13 cellular contexts compared by ENCODE assay signal in genomic region chr3:129435367-129435766, GRCh38. TPM values are rescaled to one million over a fixed set of nuclear protein-coding genes. Genes with fewer than 3 reads are reported as not detected.
DNase-seq lines count a peak whose midpoint lies in the region; ATAC-seq, FAIRE-seq and TF ChIP-seq lines count a peak whose summit lies in the region.
"Had no signal": no experiment of that assay in that cellular context is flagged by ENCODE, and none has a peak within 500 bp of the region (broad histone marks: within the 10 kb centered on the region; RNA-seq: fewer than 3 reads in every experiment).

No MANE protein-coding gene starts in this region.

- H3K27me3 ChIP-seq in CD4-positive, alpha-beta memory T cell (ENCODE audit: insufficient read depth, low read length), result no peaks in the 10 kb centered on the region
- H3K27me3 ChIP-seq in neural cell (ENCODE audit: insufficient read depth, low read depth, low read length), result no peaks in the 10 kb centered on the region
- H3K27me3 ChIP-seq: stomach had no signal

- no peaks in the 10 kb centered on the region for H4K20me1 ChIP-seq in neural cell (ENCODE audit: insufficient read depth)

- peak overlapping the region in 4 of 7 donors; percentile 2 to 20 (median 12) for H3K27ac Mint-ChIP-seq in CD4-positive, alpha-beta memory T cell
- peak overlapping the region; percentile 83 for H3K27ac Mint-ChIP-seq in activated T-helper 17 cell treated with anti-CD3 and anti-CD28 coated beads, Interleukin-2, amount 50 U/mL, for 72 hours

- peaks cover 29 to 59% (median 41%) of the 10 kb centered on the region in 4 donors for H3K4me1 Mint-ChIP-seq in CD4-positive, alpha-beta memory T cell
- H3K4me1 Mint-ChIP-seq in activated T-helper 17 cell treated with anti-CD3 and anti-CD28 coated beads, Interleukin-2, amount 50 U/mL, for 72 hours, result peaks cover 31% of the 10 kb centered on the region

- H3K27me3 Mint-ChIP-seq in CD4-positive, alpha-beta memory T cell, result no peaks in the 10 kb centered on the region
- no peaks in the 10 kb centered on the region for H3K27me3 Mint-ChIP-seq in activated T-helper 17 cell treated with anti-CD3 and anti-CD28 coated beads, Interleukin-2, amount 50 U/mL, for 72 hours

- H3K79me2 ChIP-seq in neural cell (replicated peaks; ENCODE audit: insufficient read depth, low read length), result peaks cover 14% of the 10 kb centered on the region

- H3K36me3 Mint-ChIP-seq in CD4-positive, alpha-beta memory T cell, result peaks cover 47 to 77% of the 10 kb centered on the region in 2 donors
- H3K36me3 Mint-ChIP-seq in activated T-helper 17 cell treated with anti-CD3 and anti-CD28 coated beads, Interleukin-2, amount 50 U/mL, for 72 hours (ENCODE audit: low read depth), result peaks cover 94% of the 10 kb centered on the region

- no peaks in the 10 kb centered on the region for H3K9me3 ChIP-seq in CD4-positive, alpha-beta memory T cell (ENCODE audit: control insufficient read depth in 1 of 2, low read length in 2 of 2)
- H3K9me3 ChIP-seq in neural cell (ENCODE audit: low read length), result no peaks in the 10 kb centered on the region
- H3K9me3 ChIP-seq: stomach had no signal

- CTCF ChIA-PET in CD4-positive, alpha-beta memory T cell (lab: Charles Lee; ENCODE audit: partially characterized antibody), result interaction anchor here (0.9 to 1.9 kb wide), 2 partner anchors 36 to 55 kb away, joined by 3 to 9 read pairs; no protein-coding TSS in a partner anchor

- no peak overlapping the region for H3K4me2 ChIP-seq in neural cell (ENCODE audit: low read length)

- peak overlapping the region in 2 of 8 donors; percentile 4 to 11 for H3K4me3 Mint-ChIP-seq in CD4-positive, alpha-beta memory T cell
- H3K4me3 Mint-ChIP-seq in activated T-helper 17 cell treated with anti-CD3 and anti-CD28 coated beads, Interleukin-2, amount 50 U/mL, for 72 hours, result peak overlapping the region; percentile 55

- peaks cover 46% of the 10 kb centered on the region for H3K4me1 ChIP-seq in CD4-positive, alpha-beta memory T cell (ENCODE audit: insufficient read depth, low read length)

- H2AFZ ChIP-seq in neural cell (ENCODE audit: low read depth, low read length), result no peak overlapping the region

- no peak overlapping the region for H3K4me3 ChIP-seq in CD4-positive, alpha-beta memory T cell (ENCODE audit: low read length in 2 of 2)
- H3K4me3 ChIP-seq in neural cell (ENCODE audit: low read length), result peak overlapping the region; percentile 27

- no peak for FAIRE-seq in RCC 7860 (lab: Jason Lieb, UNC)
- FAIRE-seq: islet of Langerhans had no signal

- H3K9ac ChIP-seq in neural cell (ENCODE audit: low read length), result no peak overlapping the region

- peaks cover 48% of the 10 kb centered on the region for H3K36me3 ChIP-seq in CD4-positive, alpha-beta memory T cell (ENCODE audit: insufficient read depth, low read length)
- H3K36me3 ChIP-seq in neural cell (ENCODE audit: insufficient read depth, low read length), result peaks cover 4% of the 10 kb centered on the region

- H3F3A ChIP-seq in neural cell (ENCODE audit: insufficient read depth, low read length, poor library complexity, severe bottlenecking), result no peaks in the 10 kb centered on the region

- intact Hi-C loops in CD4-positive, alpha-beta memory T cell (cut with micrococcal nuclease), result loop anchor here (5.0 kb wide), 1 partner anchor 253 kb away; the partner anchor contains the start of gene CNBP

- no peak for TF ChIP-seq RAD21 in neural cell (conservative IDR thresholded peaks at IDR 0.05)

- no peak for DNase-seq in CD4-positive, alpha-beta memory T cell
- DNase-seq in GM13976 (ENCODE audit: low spot score) (no peak), NCI-H345 treated with DMSO at 0.1 percent for 48 hours (lab: John Stamatoyannopoulos, UW; ENCODE audit: unreplicated experiment) (no peak), KBM-7 (no peak), RCC 7860 (ENCODE audit: low spot score) (no peak)
- DNase-seq: MV-4-11, NCI-H2171, stomach had no signal

- TF ChIP-seq EP300 in neural cell (conservative IDR thresholded peaks at IDR 0.05; ENCODE audit: poor library complexity, severe bottlenecking), result no peak

- H3K9me3 Mint-ChIP-seq in CD4-positive, alpha-beta memory T cell, result no peaks in the 10 kb centered on the region
- no peaks in the 10 kb centered on the region for H3K9me3 Mint-ChIP-seq in activated T-helper 17 cell treated with anti-CD3 and anti-CD28 coated beads, Interleukin-2, amount 50 U/mL, for 72 hours

- ATAC-seq in activated T-helper 17 cell treated with anti-CD3 and anti-CD28 coated beads, Interleukin-2, amount 50 U/mL, for 72 hours (replicated peaks), result no peak
- ATAC-seq: activated CD4-positive, CD25-positive, alpha-beta regulatory T cell treated with anti-CD3 and anti-CD28 coated beads, Interleukin-2, amount 50 U/mL, for 24 hours had no signal

- in situ Hi-C loops in GM13976 (cut with MboI; ENCODE audit: low sequenced_read_pairs, unreplicated experiment), result no loop called here
- in situ Hi-C loops in KBM-7 (cut with MboI; ENCODE audit: low pct_unique_long_range_greater_than_20kb, low sequenced_read_pairs), result no loop called here

- H3K9me2 ChIP-seq in neural cell (ENCODE audit: insufficient read depth, low read length), result no peaks in the 10 kb centered on the region

- TF ChIP-seq CTCF in GM13976 (IDR thresholded peaks at IDR 0.05; ENCODE audit: borderline replicate concordance, control extremely low read depth, extremely low read depth, insufficient read depth, missing control alignments) (peak; percentile 10), neural cell (IDR thresholded peaks at IDR 0.05; ENCODE audit: poor library complexity, severe bottlenecking) (no peak)

- no peak overlapping the region for H3K27ac ChIP-seq in CD4-positive, alpha-beta memory T cell (ENCODE audit: low read depth, low read length)
- no peak overlapping the region for H3K27ac ChIP-seq in neural cell (ENCODE audit: low read length)

- POLR2A ChIA-PET in CD4-positive, alpha-beta memory T cell (lab: Charles Lee; ENCODE audit: partially characterized antibody), result interaction anchor here (1.0 kb wide), 1 partner anchor 9 kb away, joined by 3 read pairs; no protein-coding TSS in a partner anchor

TF ChIP-seq in neural cell, 6 proteins besides CTCF, POLR2A, EP300 and RAD21:
- TF ChIP-seq POLR2AphosphoS5 (IDR thresholded peaks at IDR 0.05) (no peak), MXI1 (conservative IDR thresholded peaks at IDR 0.05; ENCODE audit: poor library complexity, severe bottlenecking) (no peak), REST (IDR thresholded peaks at IDR 0.05; ENCODE audit: borderline replicate concordance) (no peak)
TF ChIP-seq in neural cell: peak in this region for 0.

RNA-seq across cellular contexts. Expression of gene MBD4, which starts 4.4 kb away (rescaled TPM):
- 10 to 100 TPM; 52.4 to 58.0 TPM for total RNA-seq in CD4-positive, alpha-beta memory T cell
- polyA plus RNA-seq in CD4-positive, alpha-beta memory T cell, result 10 to 100 TPM; 36.6 to 52.9 TPM
- 10 to 100 TPM; 38.4 to 44.4 TPM for total RNA-seq in activated T-helper 17 cell treated with anti-CD3 and anti-CD28 coated beads, Interleukin-2, amount 50 U/mL, for 72 hours
- 48.9 and 50.0 TPM in 2 replicates for polyA plus RNA-seq in neural cell
- polyA minus RNA-seq in neural cell, result 24.3 and 31.4 TPM in 2 replicates

RNA-seq across cellular contexts. Expression of gene IFT122, which starts 4.7 kb away (rescaled TPM):
- total RNA-seq in CD4-positive, alpha-beta memory T cell, result 10 to 100 TPM; 20.0 to 21.8 TPM
- 1 to 10 TPM; 5.3 to 5.8 TPM for polyA plus RNA-seq in CD4-positive, alpha-beta memory T cell
- 10 to 100 TPM; 19.3 to 33.4 TPM for total RNA-seq in activated T-helper 17 cell treated with anti-CD3 and anti-CD28 coated beads, Interleukin-2, amount 50 U/mL, for 72 hours
- polyA plus RNA-seq in neural cell, result 21.6 and 28.3 TPM in 2 replicates
- polyA minus RNA-seq in neural cell, result 33.4 and 38.5 TPM in 2 replicates

RNA-seq across cellular contexts. Expression of gene EFCAB12, which starts 6.9 kb away (rescaled TPM):
- 1 to 10 TPM; 1.5 to 1.6 TPM for total RNA-seq in CD4-positive, alpha-beta memory T cell
- polyA plus RNA-seq in CD4-positive, alpha-beta memory T cell, result under 1 TPM in 1 of 2 donors, not detected in 1; 0.09 TPM
- total RNA-seq in activated T-helper 17 cell treated with anti-CD3 and anti-CD28 coated beads, Interleukin-2, amount 50 U/mL, for 72 hours, result 1 to 10 TPM in 1 of 2 donors, under 1 TPM in 1; 0.63 to 1.7 TPM
- polyA plus RNA-seq in neural cell, result 0.14 and 0.32 TPM in 2 replicates
- 0.58 and 0.97 TPM in 2 replicates for polyA minus RNA-seq in neural cell
- total RNA-seq: HT1080 had no signal
